ENCODE assay signal across 8 cellular contexts in the genomic region with DNA sequence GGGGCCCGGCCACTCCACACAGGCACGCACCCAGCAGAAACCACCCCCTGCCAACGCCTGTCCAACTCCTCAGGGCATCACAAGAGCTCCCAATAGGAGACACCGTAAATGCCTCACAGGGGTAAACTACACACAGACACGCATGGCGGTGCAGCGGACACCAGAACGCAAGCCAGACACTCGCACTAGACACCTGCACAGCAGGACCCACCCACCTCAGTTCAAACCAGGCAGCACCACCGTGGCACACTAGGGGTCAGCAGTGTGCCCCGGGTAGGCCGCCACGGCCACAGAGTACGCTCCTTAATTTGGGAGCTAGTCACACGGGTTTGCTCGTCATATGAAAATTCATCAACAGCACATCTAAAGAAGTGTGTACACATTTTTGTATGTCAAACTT. TPM values are rescaled to one million over a fixed set of nuclear protein-coding genes. Genes with fewer than 3 reads are reported as not detected.
DNase-seq lines count a peak whose midpoint lies in the region; ATAC-seq and TF ChIP-seq lines count a peak whose summit lies in the region.

No MANE protein-coding gene starts in this region.

- H3K27me3 ChIP-seq in CD4-positive, alpha-beta memory T cell (ENCODE audit: insufficient read depth, low read length): no peaks in the 10 kb centered on the region
- H3K27me3 ChIP-seq in HCT116 (ENCODE audit: insufficient read depth, low read length): no peaks in the 10 kb centered on the region
- no peaks in the 10 kb centered on the region for H3K27me3 ChIP-seq in RWPE2 (ENCODE audit: insufficient read depth, poor library complexity, severe bottlenecking)

- H3K36me3 ChIP-seq in CD4-positive, alpha-beta memory T cell (ENCODE audit: insufficient read depth, low read length): peaks cover 13% of the 10 kb centered on the region
- H3K36me3 ChIP-seq in HCT116 (ENCODE audit: control insufficient read depth in 1 of 2, insufficient read depth in 2 of 2, low read length in 2 of 2): peaks cover 24 to 25% of the 10 kb centered on the region in 2 experiments; a peak in 3 of 4 replicates
- H3K36me3 ChIP-seq in RWPE2 (ENCODE audit: low read depth): peaks cover 28% of the 10 kb centered on the region

- TF ChIP-seq RAD21 in HCT116 (IDR thresholded peaks at IDR 0.05; ENCODE audit: low read depth): peak; percentile 91

- POLR2A ChIA-PET in CD4-positive, alpha-beta memory T cell (lab: Charles Lee; ENCODE audit: partially characterized antibody): interaction anchor here (0.8 to 3.5 kb wide), 5 partner anchors 34 to 223 kb away, joined by 3 to 14 read pairs (median 4); a partner anchor contains a TSS
- POLR2A ChIA-PET in HCT116 (lab: Charles Lee): interaction anchor here (0.9 to 1.5 kb wide), 7 partner anchors 58 to 193 kb away, joined by 3 to 12 read pairs (median 4); a partner anchor contains a TSS

- H3K36me3 Mint-ChIP-seq in CD4-positive, alpha-beta memory T cell: peaks cover 4 to 40% of the 10 kb centered on the region in 2 donors

- intact Hi-C loops in CD4-positive, alpha-beta memory T cell (cut with micrococcal nuclease): loop anchor here (1.0 kb wide), 2 partner anchors 193 to 310 kb away; no protein-coding TSS in a partner anchor
- intact Hi-C loops in HCT116 (cut with micrococcal nuclease): loop anchor here (5.0 kb wide), 1 partner anchor 181 kb away; no protein-coding TSS in a partner anchor
- intact Hi-C loops in Right ventricle myocardium inferior (cut with DNase I): loop anchor here (2.0 to 5.0 kb wide), 2 partner anchors 34 to 95 kb away; no protein-coding TSS in a partner anchor

- H3K27ac ChIP-seq in CD4-positive, alpha-beta memory T cell (ENCODE audit: low read depth, low read length): no peak overlapping the region
- H3K27ac ChIP-seq in HCT116 (ENCODE audit: low read depth, low read length) (no peak overlapping the region), RWPE2 (ENCODE audit: poor library complexity, severe bottlenecking) (no peak overlapping the region)

- H3K4me1 ChIP-seq in CD4-positive, alpha-beta memory T cell (ENCODE audit: insufficient read depth, low read length): peaks cover 72% of the 10 kb centered on the region
- H3K4me1 ChIP-seq in HCT116 (ENCODE audit: control insufficient read depth in 1 of 2, insufficient read depth in 2 of 2, low read length in 2 of 2) (peaks cover 12 to 35% of the 10 kb centered on the region in 2 experiments; a peak in 3 of 4 replicates), RWPE2 (ENCODE audit: insufficient read depth, poor library complexity, severe bottlenecking) (peaks cover 13% of the 10 kb centered on the region)

- H3K9me2 ChIP-seq in HCT116 (ENCODE audit: insufficient read depth): no peaks in the 10 kb centered on the region

- CTCF ChIA-PET in CD4-positive, alpha-beta memory T cell (lab: Charles Lee; ENCODE audit: partially characterized antibody): interaction anchor here (0.7 to 2.5 kb wide), 8 partner anchors 8 to 309 kb away, joined by 3 to 17 read pairs (median 4); no protein-coding TSS in a partner anchor
- CTCF ChIA-PET in HCT116 (lab: Charles Lee): interaction anchor here (0.6 to 1.8 kb wide), 17 partner anchors 16 to 215 kb away, joined by 3 to 21 read pairs (median 4); a partner anchor contains a TSS

- no peak for TF ChIP-seq POLR2A in HCT116 (IDR thresholded peaks at IDR 0.05; ENCODE audit: borderline replicate concordance, extremely low read depth, insufficient read depth, insufficient read length)

- H3K27me3 Mint-ChIP-seq in CD4-positive, alpha-beta memory T cell: no peaks in the 10 kb centered on the region

- peak overlapping the region; percentile 17 to 76 (median 60) for H3K4me3 Mint-ChIP-seq in CD4-positive, alpha-beta memory T cell

- H4K20me1 ChIP-seq in HCT116 (ENCODE audit: insufficient read depth): peaks cover 3% of the 10 kb centered on the region; the same call in 1 of the 2 replicates

- DNase-seq in CD4-positive, alpha-beta memory T cell: peak; percentile 67 to 79 (median 70)
- DNase-seq in HCT116 (ENCODE audit: low read depth, low spot score): peak; percentile 65
- DNase-seq in RWPE2 (ENCODE audit: low spot score): no peak
- peak; percentile 25 to 68 (median 36) for DNase-seq in activated naive CD4-positive, alpha-beta T cell (lab: John Stamatoyannopoulos, UW)
- peak; percentile 89 for DNase-seq in Right ventricle myocardium inferior (ENCODE audit: missing footprints)
- DNase-seq in retinal pigment epithelial cell (ENCODE audit: low read depth): no peak

- no peak overlapping the region for H3K4me3 ChIP-seq in CD4-positive, alpha-beta memory T cell (ENCODE audit: low read length in 2 of 2)
- no peak overlapping the region for H3K4me3 ChIP-seq in HCT116 (replicated peaks in 1 of 2; ENCODE audit: low read depth in 1 of 2, low read length in 2 of 2)
- no peak overlapping the region for H3K4me3 ChIP-seq in RWPE2 (ENCODE audit: severe bottlenecking)
- no peak overlapping the region for H3K4me3 ChIP-seq in retinal pigment epithelial cell (ENCODE audit: low read length)

- no peaks in the 10 kb centered on the region for H3K9me3 Mint-ChIP-seq in CD4-positive, alpha-beta memory T cell

- H3K79me2 ChIP-seq in HCT116 (ENCODE audit: insufficient read depth, low read length): peaks cover 72% of the 10 kb centered on the region

- H3K4me1 Mint-ChIP-seq in CD4-positive, alpha-beta memory T cell: peaks cover 25 to 80% (median 55%) of the 10 kb centered on the region in 4 donors

- H3K27ac Mint-ChIP-seq in CD4-positive, alpha-beta memory T cell: peak overlapping the region; percentile 74 to 90 (median 83)

- no peak overlapping the region for H3K9ac ChIP-seq in HCT116 (ENCODE audit: low read length)

- no peak overlapping the region for H2AFZ ChIP-seq in HCT116 (ENCODE audit: low read depth, low read length, poor library complexity, severe bottlenecking)

- peak overlapping the region; percentile 26; the same call in 1 of the 2 replicates for H3K4me2 ChIP-seq in HCT116 (ENCODE audit: low read length)

- TF ChIP-seq CTCF in HCT116 (IDR thresholded peaks at IDR 0.05 in 2 of 3, conservative IDR thresholded peaks at IDR 0.05 in 1 of 3; ENCODE audit: borderline replicate concordance in 1 of 3, insufficient read depth in 1 of 3, low read depth in 2 of 3, low read length in 2 of 3) (peak; percentile 84 to 97 (median 95)), RWPE2 (IDR thresholded peaks at IDR 0.05; ENCODE audit: poor library complexity, severe bottlenecking) (peak; percentile 71), retinal pigment epithelial cell (conservative IDR thresholded peaks at IDR 0.05; ENCODE audit: low read depth, low read length) (peak; percentile 91)

- RAD21 ChIA-PET in HCT116 (lab: Charles Lee; ENCODE audit: low non-redundant PET in 1 of 2, low total read pairs in 2 of 2, uncharacterized antibody in 2 of 2, unreplicated experiment in 2 of 2): interaction anchor here (0.6 to 1.6 kb wide), 12 partner anchors 17 to 263 kb away, joined by 3 to 10 read pairs (median 5); a partner anchor contains a TSS

- ATAC-seq in HCT116: peak; percentile 67
- ATAC-seq in RWPE2 (ENCODE audit: low read depth): 0 out of 3 replicates have a peak, but pooled peaks have one; percentile 19
- ATAC-seq in Right ventricle myocardium inferior: peak; percentile 56
- ATAC-seq in GM21529 (IDR thresholded peaks at IDR 0.05; ENCODE audit: unreplicated experiment): no peak
- ATAC-seq in HG02840 (IDR thresholded peaks at IDR 0.05; ENCODE audit: low FRiP score, unreplicated experiment): no peak

- BruUV-seq in HCT116 (replicated peaks; lab: Mats Ljungman, UMichigan): no TSS peak

- H3K9me3 ChIP-seq in CD4-positive, alpha-beta memory T cell (ENCODE audit: control insufficient read depth in 1 of 2, low read length in 2 of 2): no peaks in the 10 kb centered on the region
- H3K9me3 ChIP-seq in HCT116 (ENCODE audit: control insufficient read depth in 1 of 2, insufficient read depth in 1 of 2, low read depth in 1 of 2, low read length in 2 of 2) (no peaks in the 10 kb centered on the region), RWPE2 (ENCODE audit: severe bottlenecking) (no peaks in the 10 kb centered on the region)

TF ChIP-seq in HCT116, 20 proteins besides CTCF, POLR2A, EP300 and RAD21:
- TF ChIP-seq EGR1 (IDR thresholded peaks at IDR 0.05; ENCODE audit: low read depth) (no peak), EZH2 (IDR thresholded peaks at IDR 0.05) (no peak), ZNF274 (IDR thresholded peaks at IDR 0.05; ENCODE audit: low read depth, low read length) (no peak), POLR2AphosphoS5 (IDR thresholded peaks at IDR 0.05; ENCODE audit: low read depth, low read length) (peak; percentile 49)
TF ChIP-seq in HCT116: peak in this region for 1.

RNA-seq across cellular contexts. Expression of a gene that starts 3.4 kb away (rescaled TPM):
- total RNA-seq in CD4-positive, alpha-beta memory T cell: 100 to 1,000 TPM; 112 to 113 TPM
- polyA plus RNA-seq in CD4-positive, alpha-beta memory T cell: 10 to 100 TPM; 49.0 to 69.6 TPM
- total RNA-seq in HCT116 (2021; ENCODE audit: unreplicated experiment): 109 TPM
- polyA plus RNA-seq in HCT116 (2012): 75.0 and 96.2 TPM in 2 replicates
- total RNA-seq in Right ventricle myocardium inferior: 44.6 TPM

RNA-seq across cellular contexts. Expression of a gene that starts 52.5 kb away (rescaled TPM):
- 10 to 100 TPM; 40.1 to 45.1 TPM for total RNA-seq in CD4-positive, alpha-beta memory T cell
- polyA plus RNA-seq in CD4-positive, alpha-beta memory T cell: 10 to 100 TPM; 64.5 to 78.6 TPM
- 102 TPM for total RNA-seq in HCT116 (2021; ENCODE audit: unreplicated experiment)
- 193 and 202 TPM in 2 replicates for polyA plus RNA-seq in HCT116 (2012)
- total RNA-seq in Right ventricle myocardium inferior: 58.0 TPM

RNA-seq across cellular contexts. Expression of a gene that starts 52.8 kb away (rescaled TPM):
- total RNA-seq in CD4-positive, alpha-beta memory T cell: 100 to 1,000 TPM; 111 to 126 TPM
- polyA plus RNA-seq in CD4-positive, alpha-beta memory T cell: 1 to 10 TPM; 2.0 to 5.3 TPM
- total RNA-seq in HCT116 (2021; ENCODE audit: unreplicated experiment) (50.6 TPM), Right ventricle myocardium inferior (11.1 TPM)
- polyA plus RNA-seq in HCT116 (2012): 24.0 and 26.4 TPM in 2 replicates

Comparison
In these comparisons a context has a peak if more than half of its experiments do, and no peak if none do; other contexts are left out.
1. DNase-seq: peak in CD4-positive, alpha-beta memory T cell (5 of 5), HCT116 (single experiment), activated naive CD4-positive, alpha-beta T cell (4 of 4) and Right ventricle myocardium inferior (single experiment); none in RWPE2 (single experiment) and retinal pigment epithelial cell (single experiment).
2. ATAC-seq: peak in HCT116 (single experiment), RWPE2 (single experiment) and Right ventricle myocardium inferior (single experiment); none in GM21529 (single experiment) and HG02840 (single experiment).
3. Peak in every context shown above with its lines, with median percentiles within 50 percentile points of each other: CTCF ChIP-seq.